ENCODE assay signal across 1 cellular context in the genomic region with DNA sequence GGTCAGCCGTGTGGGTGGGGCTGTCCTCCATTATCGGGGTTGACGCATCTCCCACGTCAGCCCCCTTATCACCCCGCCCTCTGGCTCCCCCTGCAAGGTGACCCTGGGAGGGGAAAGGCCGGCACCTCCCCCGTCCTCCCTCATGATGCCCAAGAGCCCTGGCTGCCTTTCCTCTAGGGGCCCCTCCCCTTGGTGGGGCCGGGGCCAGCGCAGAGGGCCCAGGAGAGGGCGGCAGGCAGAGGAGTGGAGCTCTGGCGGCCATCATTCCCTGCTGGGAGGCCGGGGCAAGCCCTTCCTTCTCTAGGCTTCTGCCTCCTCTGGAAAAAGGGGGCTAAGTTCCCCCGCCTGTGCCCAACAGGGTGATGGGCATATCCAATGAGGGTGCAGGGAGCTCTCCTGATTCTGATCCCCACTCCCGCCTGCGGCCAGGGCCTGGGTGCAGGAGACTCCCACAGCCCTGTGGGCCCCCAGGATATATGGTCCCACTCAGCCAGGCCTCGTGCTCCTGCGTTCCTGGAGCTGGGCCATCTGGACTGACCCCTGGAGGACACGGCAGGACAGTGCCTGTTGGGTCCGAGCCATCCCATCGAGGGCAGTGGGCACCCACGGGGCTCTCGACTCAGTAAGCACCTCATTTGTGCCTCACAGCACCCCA.
TF ChIP-seq lines count a peak whose summit lies in the region.

No MANE protein-coding gene starts in this region.

TF ChIP-seq in SK-N-SH treated with all-trans-retinoic acid at 6 μM for 48 hours, 23 proteins besides CTCF, POLR2A, EP300 and RAD21:
- TF ChIP-seq ARNTL (CRISPR knock-in tag; IDR thresholded peaks at IDR 0.05; ENCODE audit: borderline replicate concordance, low read depth) = no peak
- TF ChIP-seq BACH2 (CRISPR knock-in tag; IDR thresholded peaks at IDR 0.05; ENCODE audit: borderline replicate concordance) = no peak
- TF ChIP-seq ISL1 (CRISPR knock-in tag; IDR thresholded peaks at IDR 0.05) = no peak
- TF ChIP-seq SNAI2 (CRISPR knock-in tag; IDR thresholded peaks at IDR 0.05) = no peak
- no peak for TF ChIP-seq ZC3H10 (CRISPR knock-in tag; IDR thresholded peaks at IDR 0.05)
- TF ChIP-seq GLIS3 (CRISPR knock-in tag; IDR thresholded peaks at IDR 0.05) = no peak
- no peak for TF ChIP-seq TOX (CRISPR knock-in tag; IDR thresholded peaks at IDR 0.05; ENCODE audit: borderline replicate concordance)
